Comparison of ENCODE assay signal across 14 cellular contexts in genomic region chr1:166972193-166972592, GRCh38. TPM values are rescaled to one million over a fixed set of nuclear protein-coding genes. Genes with fewer than 3 reads are reported as not detected.
"Had no signal": no experiment of that assay in that cellular context is flagged by ENCODE, and none has a peak within 500 bp of the region (broad histone marks: within the 10 kb centered on the region; RNA-seq: fewer than 3 reads in every experiment).

No MANE protein-coding gene starts in this region.

- H3K27me3 ChIP-seq: right atrium auricular region had no signal

- H3K4me1 ChIP-seq: colonic mucosa had no signal

- H3K27ac Mint-ChIP-seq: activated CD8-positive, alpha-beta memory T cell treated with anti-CD3 and anti-CD28 coated beads, Interleukin-2, amount 10 ng/mL, durations not matched to agents 7 days and 5 days; activated T-cell treated with anti-CD3 and anti-CD28 coated beads, Interleukin-2, amount 50 U/mL, for 24 hours; T-helper 17 cell had no signal

- ATAC-seq: activated CD8-positive, alpha-beta memory T cell treated with anti-CD3 and anti-CD28 coated beads, Interleukin-2, amount 10 ng/mL, durations not matched to agents 7 days and 5 days; gastroesophageal sphincter; left ventricle myocardium superior; T-helper 17 cell had no signal

- H3K9me3 Mint-ChIP-seq: activated T-cell treated with anti-CD3 and anti-CD28 coated beads, Interleukin-2, amount 50 U/mL, for 24 hours had no signal

- DNase-seq: activated CD4-positive, CD25-positive, alpha-beta regulatory T cell; activated CD8-positive, alpha-beta memory T cell treated with anti-CD3 and anti-CD28 coated beads, Interleukin-2, amount 10 ng/mL, durations not matched to agents 7 days and 5 days; activated T-cell treated with anti-CD3 and anti-CD28 coated beads, Interleukin-2, amount 50 U/mL, for 24 hours; colonic mucosa; effector CD8-positive, alpha-beta T cell; hippocampal formation; left ventricle myocardium superior; mesenchymal stem cell; small intestine; T-helper 17 cell; tibial artery had no signal

- H3K36me3 ChIP-seq: colonic mucosa, gastroesophageal sphincter, right atrium auricular region, tibial artery had no signal

- H3K36me3 Mint-ChIP-seq: activated CD8-positive, alpha-beta memory T cell treated with anti-CD3 and anti-CD28 coated beads, Interleukin-2, amount 10 ng/mL, durations not matched to agents 7 days and 5 days had no signal

- H3K4me3 ChIP-seq: colonic mucosa, gastroesophageal sphincter, right atrium auricular region, tibial artery had no signal

- H3K27ac ChIP-seq: colonic mucosa, epithelial cell of prostate, gastroesophageal sphincter, right atrium auricular region, tibial artery had no signal

- H3K4me3 Mint-ChIP-seq: activated CD8-positive, alpha-beta memory T cell treated with anti-CD3 and anti-CD28 coated beads, Interleukin-2, amount 10 ng/mL, durations not matched to agents 7 days and 5 days; activated T-cell treated with anti-CD3 and anti-CD28 coated beads, Interleukin-2, amount 50 U/mL, for 24 hours; T-helper 17 cell had no signal

RNA-seq across cellular contexts. Expression of gene MAEL, which starts 16.9 kb away (rescaled TPM):
- total RNA-seq: colonic mucosa, T-helper 17 cell had no signal
